ENCODE assay signal across 9 cellular contexts in genomic region chr3:181289306-181289705, GRCh38.
"Had no signal": no experiment of that assay in that cellular context is flagged by ENCODE, and none has a peak within 500 bp of the region (broad histone marks: within the 10 kb centered on the region; RNA-seq: fewer than 3 reads in every experiment).

No MANE protein-coding gene starts in this region.

- H3K4me2 ChIP-seq: GM23338 had no signal

- H3K4me3 ChIP-seq: GM23248, GM23338, HAP-1 had no signal

- H3K27ac ChIP-seq: GM23248 had no signal

- H3K4me3 Mint-ChIP-seq: GM23338, H9, HFFc6 had no signal

- ATAC-seq: GM23338, HCT116 had no signal

- H3K9me3 Mint-ChIP-seq: GM23338, H9 had no signal

- H2AFZ ChIP-seq: GM23248, GM23338 had no signal

- H3K9me3 ChIP-seq: HAP-1 had no signal

- H3K9ac ChIP-seq: GM23248 had no signal

- DNase-seq: GM23248, GOT3, H7, H9, HCEC 1CT, HFFc6 had no signal

- H3K36me3 ChIP-seq: HAP-1 had no signal

- H3K27ac Mint-ChIP-seq: GM23338, H9, HFFc6 had no signal
